11 cellular contexts compared by ENCODE assay signal in the genomic region with DNA sequence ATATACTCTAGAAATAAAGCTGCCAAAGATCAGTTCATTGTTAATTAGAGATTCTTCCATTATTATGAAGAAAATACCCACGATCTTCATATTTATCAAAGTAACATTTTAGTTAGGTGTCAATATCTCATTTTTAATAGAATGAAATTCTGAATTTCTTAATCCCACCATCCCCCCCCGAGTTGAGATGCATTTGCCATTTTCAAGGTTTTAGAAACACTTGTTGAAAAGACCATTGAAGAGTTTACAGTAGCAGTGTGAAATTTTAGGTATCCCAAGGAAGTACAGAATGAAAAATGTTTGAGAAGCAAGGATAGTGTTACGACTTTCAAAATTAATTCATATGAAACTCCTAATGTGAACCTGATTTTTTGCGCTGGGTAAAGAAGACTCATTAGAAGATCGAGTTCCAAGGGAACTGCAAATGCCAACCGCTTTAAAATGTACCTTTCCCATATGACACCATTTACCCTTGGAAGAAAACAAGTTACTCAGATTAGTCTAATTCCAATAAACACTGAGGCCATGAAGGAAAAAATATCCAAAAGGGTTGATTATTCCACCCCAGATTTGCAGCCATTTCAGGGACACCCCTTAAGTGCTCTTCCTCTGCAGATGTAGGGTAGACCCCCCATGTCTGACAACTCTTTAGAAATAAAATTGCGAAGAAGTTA. TPM values are rescaled to one million over a fixed set of nuclear protein-coding genes. Genes with fewer than 3 reads are reported as not detected.
DNase-seq lines count a peak whose midpoint lies in the region; ATAC-seq and TF ChIP-seq lines count a peak whose summit lies in the region.
"Had no signal": no experiment of that assay in that cellular context is flagged by ENCODE, and none has a peak within 500 bp of the region (broad histone marks: within the 10 kb centered on the region; RNA-seq: fewer than 3 reads in every experiment).

No MANE protein-coding gene starts in this region.

- CTCF ChIA-PET in HCT116 (lab: Charles Lee) = no interaction called here

- no peak for TF ChIP-seq RAD21 in HCT116 (IDR thresholded peaks at IDR 0.05; ENCODE audit: low read depth)

- no peaks in the 10 kb centered on the region for H3K9me3 ChIP-seq in CD4-positive, CD25-positive, alpha-beta regulatory T cell (ENCODE audit: control insufficient read depth in 2 of 2, low read length in 2 of 2)
- H3K9me3 ChIP-seq in HCT116 (ENCODE audit: control insufficient read depth in 1 of 2, insufficient read depth in 1 of 2, low read depth in 1 of 2, low read length in 2 of 2) = no peaks in the 10 kb centered on the region

- POLR2A ChIA-PET in HCT116 (lab: Charles Lee) = no interaction called here
- POLR2A ChIA-PET in naive thymus-derived CD8-positive, alpha-beta T cell (lab: Charles Lee) = interaction anchor here (0.6 to 8.1 kb wide), 16 partner anchors 12 to 241 kb away, joined by 3 to 87 read pairs (median 5); a partner anchor contains a TSS

- no peaks in the 10 kb centered on the region for H3K36me3 ChIP-seq in CD4-positive, CD25-positive, alpha-beta regulatory T cell (ENCODE audit: control insufficient read depth, insufficient read depth, low read length)
- no peaks in the 10 kb centered on the region for H3K36me3 ChIP-seq in HCT116 (ENCODE audit: control insufficient read depth in 1 of 2, insufficient read depth in 2 of 2, low read length in 2 of 2)

- peak overlapping the region; percentile 66 for H3K4me2 ChIP-seq in HCT116 (ENCODE audit: low read length)

- H3K9me2 ChIP-seq in HCT116 (ENCODE audit: insufficient read depth) = no peaks in the 10 kb centered on the region

- H3K36me3 Mint-ChIP-seq in CD4-positive, CD25-positive, alpha-beta regulatory T cell = no peaks in the 10 kb centered on the region
- peaks cover 16% of the 10 kb centered on the region in 2 donors for H3K36me3 Mint-ChIP-seq in activated naive CD4-positive, alpha-beta T cell treated with anti-CD3 and anti-CD28 coated beads, Interleukin-2, amount 50 U/mL, for 72 hours
- H3K36me3 Mint-ChIP-seq in naive thymus-derived CD8-positive, alpha-beta T cell = peaks cover 2 to 7% (median 5%) of the 10 kb centered on the region in 3 donors

- no peaks in the 10 kb centered on the region for H3K9me3 Mint-ChIP-seq in CD4-positive, CD25-positive, alpha-beta regulatory T cell
- H3K9me3 Mint-ChIP-seq in activated naive CD4-positive, alpha-beta T cell treated with anti-CD3 and anti-CD28 coated beads, Interleukin-2, amount 50 U/mL, for 72 hours = no peaks in the 10 kb centered on the region
- no peaks in the 10 kb centered on the region for H3K9me3 Mint-ChIP-seq in naive thymus-derived CD8-positive, alpha-beta T cell

- H3K27ac ChIP-seq in CD4-positive, CD25-positive, alpha-beta regulatory T cell (ENCODE audit: insufficient read depth, low read length, poor library complexity, severe bottlenecking) = peak overlapping the region; percentile 91
- H3K27ac ChIP-seq in HCT116 (ENCODE audit: low read depth, low read length) = no peak overlapping the region

- H3K27me3 Mint-ChIP-seq in CD4-positive, CD25-positive, alpha-beta regulatory T cell = no peaks in the 10 kb centered on the region
- H3K27me3 Mint-ChIP-seq in naive thymus-derived CD8-positive, alpha-beta T cell = no peaks in the 10 kb centered on the region

- peak overlapping the region; percentile 97 for H3K4me3 ChIP-seq in CD4-positive, CD25-positive, alpha-beta regulatory T cell (ENCODE audit: low read depth, low read length)
- H3K4me3 ChIP-seq in HCT116 (replicated peaks in 1 of 2; ENCODE audit: low read depth in 1 of 2, low read length in 2 of 2) = peak overlapping the region in 1 of 2 experiments; percentile 29; a peak in 1 of 4 replicates

- intact Hi-C loops in HCT116 (cut with micrococcal nuclease) = no loop called here

- DNase-seq in CD4-positive, CD25-positive, alpha-beta regulatory T cell = peak in 1 of 3 donors; percentile 22
- DNase-seq in HCT116 (ENCODE audit: low read depth, low spot score) (no peak), RKO (ENCODE audit: low spot score) (no peak)
- DNase-seq in activated naive CD4-positive, alpha-beta T cell treated with anti-CD3 and anti-CD28 coated beads, Interleukin-2, amount 50 U/mL, for 72 hours (ENCODE audit: low spot score in 2 of 2) = no peak
- DNase-seq in naive thymus-derived CD8-positive, alpha-beta T cell = no peak
- DNase-seq: hippocampal formation had no signal

- peak overlapping the region; percentile 95 to 98 (median 97) for H3K27ac Mint-ChIP-seq in CD4-positive, CD25-positive, alpha-beta regulatory T cell
- H3K27ac Mint-ChIP-seq in activated naive CD4-positive, alpha-beta T cell treated with anti-CD3 and anti-CD28 coated beads, Interleukin-2, amount 50 U/mL, for 72 hours = peak overlapping the region; percentile 97
- peak overlapping the region; percentile 96 to 98 (median 98) for H3K27ac Mint-ChIP-seq in naive thymus-derived CD8-positive, alpha-beta T cell

- no peaks in the 10 kb centered on the region for H3K27me3 ChIP-seq in CD4-positive, CD25-positive, alpha-beta regulatory T cell (ENCODE audit: control insufficient read depth, insufficient read depth, low read length)
- peaks cover 28% of the 10 kb centered on the region for H3K27me3 ChIP-seq in HCT116 (ENCODE audit: insufficient read depth, low read length)

- H2AFZ ChIP-seq in HCT116 (ENCODE audit: low read depth, low read length, poor library complexity, severe bottlenecking) = peak overlapping the region; percentile 97

- H3K4me1 Mint-ChIP-seq in CD4-positive, CD25-positive, alpha-beta regulatory T cell = peaks cover 40 to 77% (median 63%) of the 10 kb centered on the region in 4 donors
- peaks cover 25 to 73% (median 61%) of the 10 kb centered on the region in 4 donors for H3K4me1 Mint-ChIP-seq in naive thymus-derived CD8-positive, alpha-beta T cell

- no peak for ATAC-seq in CD4-positive, CD25-positive, alpha-beta regulatory T cell (ENCODE audit: low read depth in 2 of 2)
- ATAC-seq in HCT116 (no peak), HG03175 (IDR thresholded peaks at IDR 0.05; ENCODE audit: unreplicated experiment) (no peak), SK-N-SH treated with all-trans-retinoic acid at 6 μM for 48 hours (no peak), GM18502 (IDR thresholded peaks at IDR 0.05; ENCODE audit: poor library complexity, unreplicated experiment) (no peak)
- ATAC-seq in activated naive CD4-positive, alpha-beta T cell treated with anti-CD3 and anti-CD28 coated beads, Interleukin-2, amount 50 U/mL, for 72 hours = no peak
- ATAC-seq in naive thymus-derived CD8-positive, alpha-beta T cell = peak; percentile 26 to 36

- H4K20me1 ChIP-seq in HCT116 (ENCODE audit: insufficient read depth) = no peaks in the 10 kb centered on the region

- RAD21 ChIA-PET in HCT116 (lab: Charles Lee; ENCODE audit: low non-redundant PET in 1 of 2, low total read pairs in 2 of 2, uncharacterized antibody in 2 of 2, unreplicated experiment in 2 of 2) = no interaction called here

- H3K9ac ChIP-seq in HCT116 (ENCODE audit: low read length) = no peak overlapping the region

- H3K79me2 ChIP-seq in HCT116 (ENCODE audit: insufficient read depth, low read length) = no peaks in the 10 kb centered on the region

- no peak for TF ChIP-seq CTCF in HCT116 (IDR thresholded peaks at IDR 0.05 in 2 of 3, conservative IDR thresholded peaks at IDR 0.05 in 1 of 3; ENCODE audit: borderline replicate concordance in 1 of 3, insufficient read depth in 1 of 3, low read depth in 2 of 3, low read length in 2 of 3)

- H3K4me1 ChIP-seq in CD4-positive, CD25-positive, alpha-beta regulatory T cell (ENCODE audit: control insufficient read depth, insufficient read depth, low read length, poor library complexity, severe bottlenecking) = peaks cover 66% of the 10 kb centered on the region
- peaks cover 7 to 14% of the 10 kb centered on the region in 2 experiments; a peak in 3 of 4 replicates for H3K4me1 ChIP-seq in HCT116 (ENCODE audit: control insufficient read depth in 1 of 2, insufficient read depth in 2 of 2, low read length in 2 of 2)

- peak overlapping the region; percentile 93 to 99 (median 95) for H3K4me3 Mint-ChIP-seq in CD4-positive, CD25-positive, alpha-beta regulatory T cell
- peak overlapping the region; percentile 92 to 99 (median 96) for H3K4me3 Mint-ChIP-seq in naive thymus-derived CD8-positive, alpha-beta T cell

- BruUV-seq in HCT116 (replicated peaks; lab: Mats Ljungman, UMichigan) = no TSS peak

- no peak for TF ChIP-seq POLR2A in HCT116 (IDR thresholded peaks at IDR 0.05; ENCODE audit: borderline replicate concordance, extremely low read depth, insufficient read depth, insufficient read length)

TF ChIP-seq in HCT116, 20 proteins besides CTCF, POLR2A, EP300 and RAD21 (continues in another document):
- no peak for TF ChIP-seq SP1 (IDR thresholded peaks at IDR 0.05; ENCODE audit: low read depth)

TF ChIP-seq in SK-N-SH treated with all-trans-retinoic acid at 6 μM for 48 hours, 23 proteins besides CTCF, POLR2A, EP300 and RAD21 (continues in another document):
- TF ChIP-seq RARB (CRISPR knock-in tag; IDR thresholded peaks at IDR 0.05) (no peak), ISL1 (CRISPR knock-in tag; IDR thresholded peaks at IDR 0.05) (no peak)

RNA-seq across cellular contexts. Expression of a gene that starts 0.7 kb away (rescaled TPM):
- 146 TPM for total RNA-seq in CD4-positive, CD25-positive, alpha-beta regulatory T cell
- polyA plus RNA-seq in CD4-positive, CD25-positive, alpha-beta regulatory T cell = 10 to 100 TPM; 30.4 to 40.6 (median 34.1) TPM
- 0.30 TPM for total RNA-seq in HCT116 (2021; ENCODE audit: unreplicated experiment)
- 0.04 and 0.07 TPM in 2 replicates for polyA plus RNA-seq in HCT116 (2012)
- 10 to 100 TPM; 37.6 to 60.8 TPM for total RNA-seq in activated naive CD4-positive, alpha-beta T cell treated with anti-CD3 and anti-CD28 coated beads, Interleukin-2, amount 50 U/mL, for 72 hours
- total RNA-seq in naive thymus-derived CD8-positive, alpha-beta T cell = 100 to 1,000 TPM; 111 to 118 TPM
- 10 to 100 TPM; 18.8 to 59.2 (median 21.5) TPM for polyA plus RNA-seq in naive thymus-derived CD8-positive, alpha-beta T cell

RNA-seq across cellular contexts. Expression of a gene that starts 4.6 kb away (rescaled TPM):
- total RNA-seq in CD4-positive, CD25-positive, alpha-beta regulatory T cell = not detected
- polyA plus RNA-seq in CD4-positive, CD25-positive, alpha-beta regulatory T cell = not detected
- not detected for total RNA-seq in HCT116 (2021; ENCODE audit: unreplicated experiment)
- not detected in 2 replicates for polyA plus RNA-seq in HCT116 (2012)
- total RNA-seq in activated naive CD4-positive, alpha-beta T cell treated with anti-CD3 and anti-CD28 coated beads, Interleukin-2, amount 50 U/mL, for 72 hours = not detected
- under 1 TPM; 0.38 to 0.49 TPM for total RNA-seq in naive thymus-derived CD8-positive, alpha-beta T cell
- polyA plus RNA-seq in naive thymus-derived CD8-positive, alpha-beta T cell = not detected
- total RNA-seq: omental fat pad, SK-MEL-5 had no signal

RNA-seq across cellular contexts. Expression of a gene that starts 55.1 kb away (rescaled TPM):
- 38.0 TPM for total RNA-seq in CD4-positive, CD25-positive, alpha-beta regulatory T cell
- polyA plus RNA-seq in CD4-positive, CD25-positive, alpha-beta regulatory T cell = 1 to 10 TPM in 2 of 4 donors, under 1 TPM in 2; 0.69 to 1.8 (median 1.0) TPM
- 22.2 TPM for total RNA-seq in HCT116 (2021; ENCODE audit: unreplicated experiment)
- polyA plus RNA-seq in HCT116 (2012) = 13.4 and 14.7 TPM in 2 replicates
- 10 to 100 TPM; 33.2 to 49.8 TPM for total RNA-seq in activated naive CD4-positive, alpha-beta T cell treated with anti-CD3 and anti-CD28 coated beads, Interleukin-2, amount 50 U/mL, for 72 hours
- total RNA-seq in naive thymus-derived CD8-positive, alpha-beta T cell = 10 to 100 TPM; 82.2 to 83.3 TPM
- 1 to 10 TPM in 1 of 3 donors, under 1 TPM in 2; 0.55 to 1.2 (median 0.58) TPM for polyA plus RNA-seq in naive thymus-derived CD8-positive, alpha-beta T cell

Comparison
In these comparisons a context has a peak if more than half of its experiments do, and no peak if none do; other contexts are left out.
1. ATAC-seq: peak in naive thymus-derived CD8-positive, alpha-beta T cell (2 of 2); none in CD4-positive, CD25-positive, alpha-beta regulatory T cell (0 of 2), HCT116 (single experiment), activated naive CD4-positive, alpha-beta T cell treated with anti-CD3 and anti-CD28 coated beads, Interleukin-2, amount 50 U/mL, for 72 hours (0 of 2), HG03175 (single experiment), SK-N-SH treated with all-trans-retinoic acid at 6 μM for 48 hours (single experiment) and GM18502 (single experiment).
2. RNA of a gene that starts 0.7 kb away (total RNA-seq): 146 TPM in CD4-positive, CD25-positive, alpha-beta regulatory T cell (single experiment), 111 to 118 TPM in naive thymus-derived CD8-positive, alpha-beta T cell and 37.6 to 60.8 TPM in activated naive CD4-positive, alpha-beta T cell treated with anti-CD3 and anti-CD28 coated beads, Interleukin-2, amount 50 U/mL, for 72 hours; 0.30 TPM in HCT116 (single experiment); every median in the first group is over 10 times any median in the second.
3. Peak in every context shown above with its lines, with median percentiles within 50 percentile points of each other: H3K27ac Mint-ChIP-seq.